In genomic region chr20:17568972-17569471, GRCh38 we compare ENCODE assay signal across 1 cellular context.
TF ChIP-seq lines count a peak whose summit lies in the region.

No MANE protein-coding gene starts in this region.

TF ChIP-seq in HepG2, 621 proteins besides CTCF, POLR2A, EP300 and RAD21 (continued from another document and continues in another):
- TF ChIP-seq ZBTB39 (CRISPR knock-in tag; IDR thresholded peaks at IDR 0.05) = no peak
- peak; percentile 55; the same call in 1 of the 2 replicates for TF ChIP-seq IKZF5 (CRISPR knock-in tag; IDR thresholded peaks at IDR 0.05)
- TF ChIP-seq HOXA3 (CRISPR knock-in tag; IDR thresholded peaks at IDR 0.05) = peak; percentile 55; the same call in 1 of the 2 replicates
- no peak for TF ChIP-seq ZNF3 (CRISPR knock-in tag; IDR thresholded peaks at IDR 0.05)
- no peak for TF ChIP-seq MBNL3 (CRISPR knock-in tag; conservative IDR thresholded peaks at IDR 0.05)
- TF ChIP-seq, protein P1, sequence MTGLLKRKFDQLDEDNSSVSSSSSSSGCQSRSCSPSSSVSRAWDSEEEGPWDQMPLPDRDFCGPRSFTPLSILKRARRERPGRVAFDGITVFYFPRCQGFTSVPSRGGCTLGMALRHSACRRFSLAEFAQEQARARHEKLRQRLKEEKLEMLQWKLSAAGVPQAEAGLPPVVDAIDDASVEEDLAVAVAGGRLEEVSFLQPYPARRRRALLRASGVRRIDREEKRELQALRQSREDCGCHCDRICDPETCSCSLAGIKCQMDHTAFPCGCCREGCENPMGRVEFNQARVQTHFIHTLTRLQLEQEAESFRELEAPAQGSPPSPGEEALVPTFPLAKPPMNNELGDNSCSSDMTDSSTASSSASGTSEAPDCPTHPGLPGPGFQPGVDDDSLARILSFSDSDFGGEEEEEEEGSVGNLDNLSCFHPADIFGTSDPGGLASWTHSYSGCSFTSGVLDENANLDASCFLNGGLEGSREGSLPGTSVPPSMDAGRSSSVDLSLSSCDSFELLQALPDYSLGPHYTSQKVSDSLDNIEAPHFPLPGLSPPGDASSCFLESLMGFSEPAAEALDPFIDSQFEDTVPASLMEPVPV (CRISPR knock-in tag; IDR thresholded peaks at IDR 0.05) = no peak
- peak; percentile 54; the same call in 1 of the 2 replicates for TF ChIP-seq SIN3A (IDR thresholded peaks at IDR 0.05; ENCODE audit: borderline replicate concordance, low read depth, low read length)
- peak; percentile 39; the same call in 1 of the 2 replicates for TF ChIP-seq MIXL1 (CRISPR knock-in tag; IDR thresholded peaks at IDR 0.05)
- no peak for TF ChIP-seq CAMTA2 (CRISPR knock-in tag; IDR thresholded peaks at IDR 0.05; ENCODE audit: borderline replicate concordance)
- TF ChIP-seq, protein P2, sequence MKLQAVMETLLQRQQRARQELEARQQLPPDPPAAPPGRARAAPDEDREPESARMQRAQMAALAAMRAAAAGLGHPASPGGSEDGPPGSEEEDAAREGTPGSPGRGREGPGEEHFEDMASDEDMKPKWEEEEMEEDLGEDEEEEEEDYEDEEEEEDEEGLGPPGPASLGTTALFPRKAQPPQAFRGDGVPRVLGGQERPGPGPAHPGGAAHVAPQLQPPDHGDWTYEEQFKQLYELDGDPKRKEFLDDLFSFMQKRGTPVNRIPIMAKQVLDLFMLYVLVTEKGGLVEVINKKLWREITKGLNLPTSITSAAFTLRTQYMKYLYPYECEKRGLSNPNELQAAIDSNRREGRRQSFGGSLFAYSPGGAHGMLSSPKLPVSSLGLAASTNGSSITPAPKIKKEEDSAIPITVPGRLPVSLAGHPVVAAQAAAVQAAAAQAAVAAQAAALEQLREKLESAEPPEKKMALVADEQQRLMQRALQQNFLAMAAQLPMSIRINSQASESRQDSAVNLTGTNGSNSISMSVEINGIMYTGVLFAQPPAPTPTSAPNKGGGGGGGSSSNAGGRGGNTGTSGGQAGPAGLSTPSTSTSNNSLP (IDR thresholded peaks at IDR 0.05; ENCODE audit: low read depth, low read length) = peak; percentile 13; the same call in 1 of the 2 replicates
- no peak for TF ChIP-seq CHCHD3 (CRISPR knock-in tag; IDR thresholded peaks at IDR 0.05)
- no peak for TF ChIP-seq ZNF496 (CRISPR knock-in tag; IDR thresholded peaks at IDR 0.05; ENCODE audit: insufficient replicate concordance)
- no peak for TF ChIP-seq TEAD2 (CRISPR knock-in tag; IDR thresholded peaks at IDR 0.05)
- TF ChIP-seq ZNF572 (CRISPR knock-in tag; IDR thresholded peaks at IDR 0.05) = no peak
- TF ChIP-seq ZBTB40 (IDR thresholded peaks at IDR 0.05) = no peak
- peak; percentile 46; the same call in 1 of the 2 replicates for TF ChIP-seq ZBTB40 (CRISPR knock-in tag; IDR thresholded peaks at IDR 0.05)
- TF ChIP-seq ZUFSP (CRISPR knock-in tag; IDR thresholded peaks at IDR 0.05; ENCODE audit: borderline replicate concordance) = no peak
- TF ChIP-seq ZBTB8A (CRISPR knock-in tag; IDR thresholded peaks at IDR 0.05; ENCODE audit: borderline replicate concordance, low read depth) = no peak
- TF ChIP-seq, protein P3, sequence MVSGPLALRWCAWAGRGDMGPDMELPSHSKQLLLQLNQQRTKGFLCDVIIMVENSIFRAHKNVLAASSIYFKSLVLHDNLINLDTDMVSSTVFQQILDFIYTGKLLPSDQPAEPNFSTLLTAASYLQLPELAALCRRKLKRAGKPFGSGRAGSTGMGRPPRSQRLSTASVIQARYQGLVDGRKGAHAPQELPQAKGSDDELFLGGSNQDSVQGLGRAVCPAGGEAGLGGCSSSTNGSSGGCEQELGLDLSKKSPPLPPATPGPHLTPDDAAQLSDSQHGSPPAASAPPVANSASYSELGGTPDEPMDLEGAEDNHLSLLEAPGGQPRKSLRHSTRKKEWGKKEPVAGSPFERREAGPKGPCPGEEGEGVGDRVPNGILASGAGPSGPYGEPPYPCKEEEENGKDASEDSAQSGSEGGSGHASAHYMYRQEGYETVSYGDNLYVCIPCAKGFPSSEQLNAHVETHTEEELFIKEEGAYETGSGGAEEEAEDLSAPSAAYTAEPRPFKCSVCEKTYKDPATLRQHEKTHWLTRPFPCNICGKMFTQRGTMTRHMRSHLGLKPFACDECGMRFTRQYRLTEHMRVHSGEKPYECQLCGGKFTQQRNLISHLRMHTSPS (CRISPR knock-in tag; IDR thresholded peaks at IDR 0.05; ENCODE audit: low read depth) = no peak
- peak; percentile 37; the same call in 1 of the 2 replicates for TF ChIP-seq ATF5 (CRISPR knock-in tag; IDR thresholded peaks at IDR 0.05; ENCODE audit: low read depth)
- peak; percentile 52; the same call in 1 of the 2 replicates for TF ChIP-seq ZNF331 (CRISPR knock-in tag; IDR thresholded peaks at IDR 0.05)
- no peak for TF ChIP-seq FOXM1 (CRISPR knock-in tag; IDR thresholded peaks at IDR 0.05)
- no peak for TF ChIP-seq RAD51 (IDR thresholded peaks at IDR 0.05; ENCODE audit: borderline replicate concordance)
- TF ChIP-seq ELF3 (CRISPR knock-in tag; IDR thresholded peaks at IDR 0.05) = peak; percentile 78
- no peak for TF ChIP-seq BCL3 (CRISPR knock-in tag; IDR thresholded peaks at IDR 0.05)
- peak; percentile 34; the same call in 1 of the 2 replicates for TF ChIP-seq NKX3-1 (CRISPR knock-in tag; IDR thresholded peaks at IDR 0.05)
- no peak for TF ChIP-seq JUNB (CRISPR knock-in tag; IDR thresholded peaks at IDR 0.05; ENCODE audit: borderline replicate concordance)
- TF ChIP-seq HNRNPUL1 (IDR thresholded peaks at IDR 0.05; ENCODE audit: low read depth, low read length) = no peak
- no peak for TF ChIP-seq ZNF24 (IDR thresholded peaks at IDR 0.05)
- TF ChIP-seq ZNF83 (CRISPR knock-in tag; IDR thresholded peaks at IDR 0.05; ENCODE audit: borderline replicate concordance) = no peak
- peak; percentile 72 for TF ChIP-seq YEATS4 (CRISPR knock-in tag; IDR thresholded peaks at IDR 0.05; ENCODE audit: borderline replicate concordance)
- TF ChIP-seq HIVEP1 (CRISPR knock-in tag; IDR thresholded peaks at IDR 0.05) = 0 out of 2 replicates have a peak, but pooled peaks have one; percentile 47
